In the genomic region with DNA sequence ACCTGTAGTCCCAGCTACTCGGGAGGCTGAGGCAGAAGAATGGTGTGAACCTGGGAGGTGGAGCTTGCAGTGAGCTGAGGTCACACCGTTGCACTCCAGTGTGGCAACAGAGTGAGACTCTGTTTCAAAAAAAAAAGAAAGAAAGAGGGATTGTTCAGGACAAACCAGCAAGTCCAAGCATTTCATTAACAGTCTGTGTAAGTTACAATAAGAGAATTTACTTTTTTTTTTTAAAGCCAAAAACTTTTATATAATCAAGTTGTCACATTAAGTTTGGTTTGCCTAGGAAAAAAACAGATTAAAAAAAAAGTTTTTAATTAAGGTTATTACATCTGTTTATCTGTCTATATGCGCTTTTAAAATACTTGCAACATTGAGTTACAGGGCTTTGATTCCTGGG, we compare ENCODE assay signal across 22 cellular contexts.
"Had no signal": no experiment of that assay in that cellular context is flagged by ENCODE, and none has a peak within 500 bp of the region (broad histone marks: within the 10 kb centered on the region; RNA-seq: fewer than 3 reads in every experiment).

No MANE protein-coding gene starts in this region.

- H3K4me1 ChIP-seq: thyroid gland had no signal

- H3K4me3 ChIP-seq: dorsolateral prefrontal cortex, esophagus squamous epithelium, gastroesophageal sphincter, mucosa of descending colon, ovary, suprapubic skin, thyroid gland had no signal

- H3K27me3 ChIP-seq: dorsolateral prefrontal cortex, esophagus squamous epithelium, gastroesophageal sphincter, ovary, suprapubic skin, thyroid gland had no signal

- H3K4me3 Mint-ChIP-seq: naive thymus-derived CD8-positive, alpha-beta T cell; type B pancreatic cell had no signal

- ATAC-seq: gastroesophageal sphincter; left lobe of liver; mucosa of descending colon; naive thymus-derived CD8-positive, alpha-beta T cell; right cardiac atrium; stimulated activated naive CD8-positive, alpha-beta T cell treated with anti-CD3 and anti-CD28 coated beads, Interleukin-15, Interleukin-2, amounts not matched to agents 100 U/mL and 50 U/mL, for 24 hours had no signal

- H3K27ac ChIP-seq: dorsolateral prefrontal cortex, epithelial cell of prostate, esophagus squamous epithelium, gastroesophageal sphincter, ovary, suprapubic skin, thyroid gland had no signal

- H3K36me3 ChIP-seq: ovary had no signal

- H3K9me3 ChIP-seq: esophagus squamous epithelium, gastroesophageal sphincter, mucosa of descending colon, ovary, suprapubic skin, thyroid gland had no signal

- FAIRE-seq: small intestine, urothelium cell line had no signal

- H3K27ac Mint-ChIP-seq: type B pancreatic cell had no signal

- DNase-seq: cortex of kidney; dorsolateral prefrontal cortex; effector CD8-positive, alpha-beta T cell; esophagus squamous epithelium; foreskin fibroblast; glutamatergic neuron; islet precursor cell; mammary epithelial cell; mucosa of descending colon; naive thymus-derived CD8-positive, alpha-beta T cell; ovary; right cardiac atrium; stimulated activated CD4-positive, alpha-beta T cell treated with anti-CD3 and anti-CD28 coated beads, Interleukin-12 subunit alpha, Interleukin-12 subunit beta, amount 100 ng/mL, for 4 hours; stimulated activated naive CD8-positive, alpha-beta T cell treated with anti-CD3 and anti-CD28 coated beads, Interleukin-15, Interleukin-2, amounts not matched to agents 100 U/mL and 50 U/mL, for 24 hours; thyroid gland had no signal

- H3K27me3 Mint-ChIP-seq: naive thymus-derived CD8-positive, alpha-beta T cell; type B pancreatic cell had no signal

- H3K9me3 Mint-ChIP-seq: naive thymus-derived CD8-positive, alpha-beta T cell; type B pancreatic cell had no signal
